ENCODE assay signal across 14 cellular contexts in genomic region chr9:16598316-16598715, GRCh38.
"Had no signal": no experiment of that assay in that cellular context is flagged by ENCODE, and none has a peak within 500 bp of the region (broad histone marks: within the 10 kb centered on the region; RNA-seq: fewer than 3 reads in every experiment).

No MANE protein-coding gene starts in this region.

- H3K27ac ChIP-seq: body of pancreas, neural progenitor cell, pancreas had no signal

- DNase-seq: activated CD4-positive, alpha-beta T cell treated with anti-CD3 and anti-CD28 coated beads, Interleukin-2, amount 10 ng/mL, durations not matched to agents 7 days and 5 days; activated CD4-positive, CD25-positive, alpha-beta regulatory T cell; activated CD8-positive, alpha-beta memory T cell treated with anti-CD3 and anti-CD28 coated beads for 24 hours; activated naive CD4-positive, alpha-beta T cell treated with anti-CD3 and anti-CD28 coated beads for 36 hours; body of pancreas; cerebellar nuclear complex; dermis blood vessel endothelial cell; kidney glomerular epithelial cell; pancreas; small intestine; trophoblast cell had no signal

- H3K4me3 ChIP-seq: body of pancreas, neural progenitor cell, pancreas had no signal

- H3K36me3 ChIP-seq: neural progenitor cell, pancreas had no signal

- H3K27me3 ChIP-seq: body of pancreas, neural progenitor cell, pancreas had no signal

- ATAC-seq: activated T-helper 17 cell treated with anti-CD3 and anti-CD28 coated beads, Interleukin-2, amount 50 U/mL, for 72 hours; body of pancreas; esophagus mucosa; pancreas had no signal
